ENCODE assay signal across 8 cellular contexts in genomic region chr10:70925377-70926214, GRCh38. TPM values are rescaled to one million over a fixed set of nuclear protein-coding genes. Genes with fewer than 3 reads are reported as not detected.
DNase-seq lines count a peak whose midpoint lies in the region; ATAC-seq and TF ChIP-seq lines count a peak whose summit lies in the region.

No MANE protein-coding gene starts in this region.

- H3K4me1 ChIP-seq in CD8-positive, alpha-beta memory T cell (ENCODE audit: insufficient read depth, low read length), result no peaks in the 10 kb centered on the region
- peaks cover 6% of the 10 kb centered on the region for H3K4me1 ChIP-seq in mammary epithelial cell (ENCODE audit: insufficient read depth, low read length)

- POLR2A ChIA-PET in CD8-positive, alpha-beta memory T cell (lab: Charles Lee), result no interaction called here
- POLR2A ChIA-PET in WTC11 (lab: Charles Lee), result no interaction called here

- no peak overlapping the region for H3K4me2 ChIP-seq in mammary epithelial cell (ENCODE audit: insufficient read depth, low read depth, low read length)

- H3K27me3 Mint-ChIP-seq in CD8-positive, alpha-beta memory T cell, result peaks cover 7 to 22% of the 10 kb centered on the region in 2 donors
- no peaks in the 10 kb centered on the region; the same call in 1 of the 2 replicates for H3K27me3 Mint-ChIP-seq in WTC11 (ENCODE audit: low read depth)

- H3K4me3 ChIP-seq in CD8-positive, alpha-beta memory T cell (ENCODE audit: low read length), result no peak overlapping the region
- no peak overlapping the region for H3K4me3 ChIP-seq in HL-60 (replicated peaks; ENCODE audit: insufficient read depth, low read length)
- no peak overlapping the region for H3K4me3 ChIP-seq in mammary epithelial cell (replicated peaks in 1 of 3; ENCODE audit: insufficient read depth in 1 of 3, low read depth in 2 of 3, low read length in 3 of 3)

- TF ChIP-seq CTCF in HL-60 (IDR thresholded peaks at IDR 0.05; ENCODE audit: insufficient read depth, low read length) (peak; percentile 58), WTC11 (IDR thresholded peaks at IDR 0.05) (peak; percentile 95), mammary epithelial cell (conservative IDR thresholded peaks at IDR 0.05 in 1 of 2, IDR thresholded peaks at IDR 0.05 in 1 of 2; ENCODE audit: extremely low read depth in 1 of 2, insufficient read depth in 1 of 2, low read depth in 1 of 2, low read length in 2 of 2) (peak; percentile 79 to 96)

- H3K27me3 ChIP-seq in CD8-positive, alpha-beta memory T cell (ENCODE audit: insufficient read depth, low read length, poor library complexity, severe bottlenecking), result no peaks in the 10 kb centered on the region
- no peaks in the 10 kb centered on the region for H3K27me3 ChIP-seq in HL-60 (ENCODE audit: insufficient read depth, poor library complexity, severe bottlenecking)
- peaks cover 2% of the 10 kb centered on the region for H3K27me3 ChIP-seq in mammary epithelial cell (ENCODE audit: insufficient read depth, low read length)

- peak; percentile 89 for ATAC-seq in WTC11
- peak; percentile 91 for ATAC-seq in left lobe of liver
- no peak for ATAC-seq in GM19351 (IDR thresholded peaks at IDR 0.05; ENCODE audit: unreplicated experiment)
- ATAC-seq in HG02763 (IDR thresholded peaks at IDR 0.05; ENCODE audit: unreplicated experiment), result no peak

- no peak overlapping the region for H3K27ac Mint-ChIP-seq in CD8-positive, alpha-beta memory T cell
- no peak overlapping the region for H3K27ac Mint-ChIP-seq in WTC11

- H3K9ac ChIP-seq in mammary epithelial cell (ENCODE audit: insufficient read depth, low read length), result no peak overlapping the region

- 36% methylated on average over 17 of the region's 22 CpGs for WGBS in mammary epithelial cell (ENCODE audit: low coverage, missing lambda C conversion rate)

- H3K36me3 ChIP-seq in CD8-positive, alpha-beta memory T cell (ENCODE audit: insufficient read depth, low read length), result no peaks in the 10 kb centered on the region
- H3K36me3 ChIP-seq in mammary epithelial cell (ENCODE audit: insufficient read depth, low read length), result no peaks in the 10 kb centered on the region

- peaks cover 0 to 1% (median 0%) of the 10 kb centered on the region in 5 donors for H3K9me3 Mint-ChIP-seq in CD8-positive, alpha-beta memory T cell
- no peaks in the 10 kb centered on the region for H3K9me3 Mint-ChIP-seq in WTC11

- no peaks in the 10 kb centered on the region for H3K36me3 Mint-ChIP-seq in CD8-positive, alpha-beta memory T cell
- no peaks in the 10 kb centered on the region for H3K36me3 Mint-ChIP-seq in WTC11

- no peaks in the 10 kb centered on the region for H3K9me3 ChIP-seq in CD8-positive, alpha-beta memory T cell (ENCODE audit: low read length)
- H3K9me3 ChIP-seq in mammary epithelial cell (replicated peaks; ENCODE audit: insufficient read depth, low read length), result no peaks in the 10 kb centered on the region

- no peak overlapping the region for H3K27ac ChIP-seq in CD8-positive, alpha-beta memory T cell (ENCODE audit: low read depth, low read length)
- H3K27ac ChIP-seq in HL-60 (replicated peaks), result no peak overlapping the region
- no peak overlapping the region for H3K27ac ChIP-seq in mammary epithelial cell (ENCODE audit: insufficient read depth, low read depth, low read length)

- peak overlapping the region in 3 of 7 donors; percentile 3 to 33 (median 30) for H3K4me3 Mint-ChIP-seq in CD8-positive, alpha-beta memory T cell
- no peak overlapping the region for H3K4me3 Mint-ChIP-seq in WTC11

- H3K4me1 Mint-ChIP-seq in CD8-positive, alpha-beta memory T cell, result peaks cover 6 to 8% (median 7%) of the 10 kb centered on the region in 3 donors
- no peaks in the 10 kb centered on the region for H3K4me1 Mint-ChIP-seq in WTC11

- H4K20me1 ChIP-seq in mammary epithelial cell (ENCODE audit: insufficient read depth, low read length), result no peaks in the 10 kb centered on the region

- in situ Hi-C loops in mammary epithelial cell (cut with MboI; ENCODE audit: low sequenced_read_pairs in 2 of 2), result loop anchor here in 1 of 2 donors (10.0 kb wide), 1 partner anchor 279 kb away; no protein-coding TSS in a partner anchor

- H2AFZ ChIP-seq in mammary epithelial cell (ENCODE audit: low read depth, low read length), result no peak overlapping the region

- intact Hi-C loops in mammary epithelial cell (cut with micrococcal nuclease), result loop anchor here (1.0 kb wide), 4 partner anchors 139 to 360 kb away; no protein-coding TSS in a partner anchor

- CTCF ChIA-PET in CD8-positive, alpha-beta memory T cell (lab: Charles Lee), result interaction anchor here (0.9 to 1.7 kb wide), 10 partner anchors 8 to 645 kb away, joined by 3 to 8 read pairs (median 4); no protein-coding TSS in a partner anchor
- CTCF ChIA-PET in WTC11 (lab: Charles Lee), result interaction anchor here (0.7 to 6.4 kb wide), 28 partner anchors 10 to 643 kb away, joined by 3 to 47 read pairs (median 4); no protein-coding TSS in a partner anchor
- CTCF ChIA-PET in mammary epithelial cell (lab: Charles Lee; ENCODE audit: low non-redundant PET), result interaction anchor here (0.5 to 0.7 kb wide), 2 partner anchors 283 to 393 kb away, joined by 4 read pairs; no protein-coding TSS in a partner anchor

- DNase-seq in CD8-positive, alpha-beta memory T cell, result peak; percentile 14 to 54 (median 25)
- peak in 1 of 2 experiments; percentile 30 for DNase-seq in HL-60 (ENCODE audit: low read depth in 1 of 2, low spot score in 1 of 2)
- DNase-seq in WTC11 (ENCODE audit: low spot score), result peak; percentile 77
- DNase-seq in mammary epithelial cell, result no peak
- DNase-seq in left lobe of liver (ENCODE audit: low spot score), result no peak
- peak; percentile 16 to 48 (median 19) for DNase-seq in stimulated activated CD4-positive, alpha-beta T cell treated with anti-CD3 and anti-CD28 coated beads, TNF-alpha, amount 100 ng/mL, for 48 hours (ENCODE audit: low read depth in 3 of 3)

- BruUV-seq in mammary epithelial cell (replicated peaks; lab: Mats Ljungman, UMichigan), result no TSS peak

- no peaks in the 10 kb centered on the region for H3K79me2 ChIP-seq in mammary epithelial cell (ENCODE audit: insufficient read depth, low read length)

- dilution Hi-C loops in mammary epithelial cell (cut with HindIII; ENCODE audit: low sequenced_read_pairs), result no loop called here

TF ChIP-seq in WTC11, 78 proteins besides CTCF, POLR2A, EP300 and RAD21:
- TF ChIP-seq ZSCAN18 (CRISPR knock-in tag; IDR thresholded peaks at IDR 0.05) (no peak), HMGXB4 (CRISPR knock-in tag; IDR thresholded peaks at IDR 0.05) (0 out of 2 replicates have a peak, but pooled peaks have one; percentile 24), GTF2I (CRISPR knock-in tag; conservative IDR thresholded peaks at IDR 0.05) (peak; percentile 66; the same call in 1 of the 2 replicates)
TF ChIP-seq in WTC11: peak in this region for 2.

RNA-seq across cellular contexts. Expression of gene PCBD1, which starts 37.2 kb away (rescaled TPM):
- total RNA-seq in CD8-positive, alpha-beta memory T cell, result 10 to 100 TPM; 53.9 to 55.3 TPM
- polyA plus RNA-seq in CD8-positive, alpha-beta memory T cell, result 29.1 TPM
- total RNA-seq in WTC11 (2021) (32.5 to 44.2 TPM (median 41.8 TPM) in 3 replicates), mammary epithelial cell (10 to 100 TPM; 16.5 to 34.4 TPM), left lobe of liver (239 TPM)
- 35.9 TPM for polyA plus RNA-seq in mammary epithelial cell
- polyA minus RNA-seq in mammary epithelial cell, result 17.8 TPM

Comparison
In these comparisons a context has a peak if more than half of its experiments do, and no peak if none do; other contexts are left out.
1. DNase-seq: peak in CD8-positive, alpha-beta memory T cell (5 of 5), WTC11 (single experiment) and stimulated activated CD4-positive, alpha-beta T cell treated with anti-CD3 and anti-CD28 coated beads, TNF-alpha, amount 100 ng/mL, for 48 hours (3 of 3); none in mammary epithelial cell (single experiment) and left lobe of liver (single experiment).
2. ATAC-seq: peak in WTC11 (single experiment) and left lobe of liver (single experiment); none in GM19351 (single experiment) and HG02763 (single experiment).
3. Peak in every context shown above with its lines, with median percentiles within 50 percentile points of each other: CTCF ChIP-seq.